ENCODE assay signal across 11 cellular contexts in genomic region chr2:69762513-69763494, GRCh38. TPM values are rescaled to one million over a fixed set of nuclear protein-coding genes. Genes with fewer than 3 reads are reported as not detected.
A peak's percentile ranks its signal among the peaks of the same experiment; 100 is the strongest.
DNase-seq lines count a peak whose midpoint lies in the region; ATAC-seq and TF ChIP-seq lines count a peak whose summit lies in the region.
"Had no signal": no experiment of that assay in that cellular context is flagged by ENCODE, and none has a peak within 500 bp of the region (broad histone marks: within the 10 kb centered on the region; RNA-seq: fewer than 3 reads in every experiment).

No MANE protein-coding gene starts in this region.

- 0 out of 2 replicates have a peak overlapping the region, but pooled peaks have one; percentile 13 for H3K9ac ChIP-seq in OCI-LY3 (ENCODE audit: low read length)

- CTCF ChIA-PET in OCI-LY7 (lab: Charles Lee; ENCODE audit: unreplicated experiment): interaction anchor here (0.7 kb wide), 1 partner anchor 45 kb away, joined by 3 read pairs; no protein-coding TSS in a partner anchor

- peak overlapping the region; percentile 54 for H3K4me2 ChIP-seq in OCI-LY3 (ENCODE audit: low read length)
- H3K4me2 ChIP-seq in OCI-LY7 (ENCODE audit: low read length): no peak overlapping the region

- BruUV-seq in OCI-LY7 (replicated peaks; lab: Mats Ljungman, UMichigan): no TSS peak

- intact Hi-C loops in OCI-LY7 (cut with micrococcal nuclease; ENCODE audit: unreplicated experiment): no loop called here

- H3K27me3 ChIP-seq in OCI-LY3 (ENCODE audit: low read depth, low read length): no peaks in the 10 kb centered on the region
- no peaks in the 10 kb centered on the region for H3K27me3 ChIP-seq in gastroesophageal sphincter

- H3K4me1 ChIP-seq in OCI-LY3 (ENCODE audit: low read length): peaks cover 26% of the 10 kb centered on the region
- H3K4me1 ChIP-seq in gastroesophageal sphincter: peaks cover 0 to 15% (median 12%) of the 10 kb centered on the region in 3 donors
- H3K4me1 ChIP-seq in OCI-LY7 (ENCODE audit: insufficient read depth, low read length, poor library complexity, severe bottlenecking): no peaks in the 10 kb centered on the region

- H3K9me3 ChIP-seq in OCI-LY3 (ENCODE audit: insufficient read depth, low read length): no peaks in the 10 kb centered on the region
- H3K9me3 ChIP-seq in gastroesophageal sphincter: no peaks in the 10 kb centered on the region
- no peaks in the 10 kb centered on the region for H3K9me3 ChIP-seq in OCI-LY7 (ENCODE audit: low read length)

- WGBS in gastroesophageal sphincter (ENCODE audit: low coverage in 1 of 2), 2 donors: 77 to 83% methylated on average over 12 to 13 of the region's 14 CpGs

- H3K4me3 ChIP-seq in OCI-LY3 (ENCODE audit: low read length) (no peak overlapping the region), gastroesophageal sphincter (peak overlapping the region in 1 of 2 donors; percentile 13), OCI-LY7 (ENCODE audit: low read depth, low read length, poor library complexity, severe bottlenecking) (no peak overlapping the region)

- no peak for TF ChIP-seq EP300 in gastroesophageal sphincter (IDR thresholded peaks at IDR 0.05)

- H2AFZ ChIP-seq in OCI-LY3 (ENCODE audit: low read depth, low read length): no peak overlapping the region
- no peak overlapping the region for H2AFZ ChIP-seq in OCI-LY7 (ENCODE audit: low read length)

- H3K79me2 ChIP-seq in OCI-LY3 (ENCODE audit: low read length) (no peaks in the 10 kb centered on the region), OCI-LY7 (ENCODE audit: insufficient read depth, low read depth, low read length) (no peaks in the 10 kb centered on the region)

- POLR2A ChIA-PET in OCI-LY7 (lab: Charles Lee): interaction anchor here (0.7 to 2.2 kb wide), 5 partner anchors 10 to 66 kb away, joined by 3 to 6 read pairs (median 3); no protein-coding TSS in a partner anchor

- DNase-seq in AG08395 (ENCODE audit: low spot score) (peak; percentile 27), occipital lobe (lab: John Stamatoyannopoulos, UW) (peak; percentile 22), OCI-LY7 (ENCODE audit: low spot score) (no peak), cerebellar cortex (ENCODE audit: low spot score) (no peak)
- DNase-seq: naive thymus-derived CD4-positive, alpha-beta T cell; NCI-H345 had no signal

- H3K27ac ChIP-seq in OCI-LY3 (ENCODE audit: low read length) (no peak overlapping the region), gastroesophageal sphincter (peak overlapping the region; percentile 47 to 63 (median 54)), OCI-LY7 (ENCODE audit: low read depth, low read length, poor library complexity, severe bottlenecking) (no peak overlapping the region)

- no peak for TF ChIP-seq POLR2A in gastroesophageal sphincter (IDR thresholded peaks at IDR 0.05)

- TF ChIP-seq CTCF in OCI-LY3 (IDR thresholded peaks at IDR 0.05; ENCODE audit: low read depth, low read length) (no peak), gastroesophageal sphincter (IDR thresholded peaks at IDR 0.05) (no peak), OCI-LY7 (conservative IDR thresholded peaks at IDR 0.05; ENCODE audit: low read length) (no peak)

- no peaks in the 10 kb centered on the region for H3K9me2 ChIP-seq in OCI-LY7 (ENCODE audit: insufficient read depth, low read length)

- ATAC-seq in gastroesophageal sphincter: peak; percentile 56
- ATAC-seq in GM19467 (IDR thresholded peaks at IDR 0.05; ENCODE audit: unreplicated experiment): no peak
- no peak for ATAC-seq in GM21825 (IDR thresholded peaks at IDR 0.05; ENCODE audit: unreplicated experiment)
- ATAC-seq: HCT116; naive thymus-derived CD4-positive, alpha-beta T cell had no signal

- no peaks in the 10 kb centered on the region for H4K20me1 ChIP-seq in OCI-LY3 (ENCODE audit: insufficient read depth, low read length)
- H4K20me1 ChIP-seq in OCI-LY7 (ENCODE audit: insufficient read depth, low read length): no peaks in the 10 kb centered on the region

- H3K36me3 ChIP-seq in OCI-LY3 (replicated peaks; ENCODE audit: low read depth, low read length) (no peaks in the 10 kb centered on the region), gastroesophageal sphincter (peaks cover 0 to 5% of the 10 kb centered on the region in 2 donors), OCI-LY7 (ENCODE audit: insufficient read depth, low read length) (no peaks in the 10 kb centered on the region)

RNA-seq across cellular contexts. Expression of gene ANXA4, which starts 20.9 kb away (rescaled TPM):
- total RNA-seq in gastroesophageal sphincter (10 to 100 TPM; 49.0 to 66.8 (median 58.1) TPM), occipital lobe (3.4 TPM), OCI-LY7 (2022) (3.5 and 3.6 TPM in 2 replicates)
- 0.38 and 0.72 TPM in 2 replicates for total RNA-seq in OCI-LY7 (2014; rRNA removed; shearing (Covaris generic))

Comparison
In these comparisons a context has a peak if more than half of its experiments do, and no peak if none do; other contexts are left out.
1. DNase-seq: peak in AG08395 (single experiment) and occipital lobe (single experiment); none in OCI-LY7 (single experiment) and cerebellar cortex (single experiment).
2. H3K27ac ChIP-seq: peak in gastroesophageal sphincter (4 of 4); none in OCI-LY3 (single experiment) and OCI-LY7 (single experiment).
3. RNA of gene ANXA4, which starts 20.9 kb away (total RNA-seq): 49.0 to 66.8 TPM in gastroesophageal sphincter; 0.38 to 3.6 TPM in OCI-LY7 and 3.4 TPM in occipital lobe (single experiment); every median in the first group is over 10 times any median in the second.